9 cellular contexts compared by ENCODE assay signal in the genomic region with DNA sequence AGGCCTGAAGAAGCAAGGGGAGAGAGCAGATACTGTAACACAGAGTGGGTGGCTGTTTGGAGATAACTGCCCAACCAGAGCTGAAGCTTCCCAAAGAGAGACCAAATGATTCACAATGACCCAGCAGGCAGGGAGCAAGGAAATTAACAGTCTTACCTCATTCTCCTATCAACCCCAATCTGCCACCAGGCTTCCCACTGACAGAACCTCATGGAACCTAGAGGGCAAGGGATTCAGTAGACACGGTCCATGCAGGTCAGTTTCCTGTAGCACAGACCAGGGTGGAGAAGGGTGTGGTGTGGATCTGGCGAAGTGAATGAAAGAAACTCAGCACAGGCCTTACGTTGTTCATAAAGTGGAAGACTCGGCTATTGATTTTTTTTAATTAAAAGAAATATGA.
"Had no signal": no experiment of that assay in that cellular context is flagged by ENCODE, and none has a peak within 500 bp of the region (broad histone marks: within the 10 kb centered on the region; RNA-seq: fewer than 3 reads in every experiment).

No MANE protein-coding gene starts in this region.

- H3K36me3 ChIP-seq: stomach, thoracic aorta had no signal

- H3K9me3 ChIP-seq: body of pancreas, stomach, thoracic aorta had no signal

- ATAC-seq: activated CD4-positive, CD25-positive, alpha-beta regulatory T cell treated with anti-CD3 and anti-CD28 coated beads, Interleukin-2, amount 50 U/mL, for 24 hours; body of pancreas had no signal

- H3K27ac ChIP-seq: body of pancreas, epithelial cell of prostate, skin epidermis, stomach, thoracic aorta had no signal

- H3K4me3 ChIP-seq: body of pancreas, skin epidermis, stomach, thoracic aorta had no signal

- H3K27me3 ChIP-seq: body of pancreas, stomach had no signal

- DNase-seq: activated naive CD4-positive, alpha-beta T cell treated with anti-CD3 and anti-CD28 coated beads, Interleukin-2, amount 10 ng/mL, durations not matched to agents 7 days and 5 days; effector memory CD4-positive, alpha-beta T cell; stomach; T-helper 2 cell had no signal
